Comparison of ENCODE assay signal across 28 cellular contexts in genomic region chr12:12406762-12407161, GRCh38. TPM values are rescaled to one million over a fixed set of nuclear protein-coding genes. Genes with fewer than 3 reads are reported as not detected.
DNase-seq lines count a peak whose midpoint lies in the region; ATAC-seq and TF ChIP-seq lines count a peak whose summit lies in the region.
"Had no signal": no experiment of that assay in that cellular context is flagged by ENCODE, and none has a peak within 500 bp of the region (broad histone marks: within the 10 kb centered on the region; RNA-seq: fewer than 3 reads in every experiment).

No MANE protein-coding gene starts in this region.

- no peak overlapping the region for H3K4me3 Mint-ChIP-seq in GM23338
- H3K4me3 Mint-ChIP-seq in stimulated activated effector memory CD8-positive, alpha-beta T cell treated with anti-CD3 and anti-CD28 coated beads, Interleukin-12 subunit alpha, Interleukin-12 subunit beta, amount 100 ng/mL, for 72 hours = no peak overlapping the region
- H3K4me3 Mint-ChIP-seq in CD4-positive, alpha-beta T cell = no peak overlapping the region
- H3K4me3 Mint-ChIP-seq: activated CD8-positive, alpha-beta T cell treated with anti-CD3 and anti-CD28 coated beads for 36 hours; activated naive CD8-positive, alpha-beta T cell treated with anti-CD3 and anti-CD28 coated beads for 36 hours; stimulated activated naive CD8-positive, alpha-beta T cell treated with anti-CD3 and anti-CD28 coated beads, Interleukin-15, Interleukin-2, amounts not matched to agents 100 ng/mL and 50 ng/mL, for 24 hours had no signal

- H4K20me1 ChIP-seq in GM23338 (replicated peaks; ENCODE audit: insufficient read depth) = no peaks in the 10 kb centered on the region
- H4K20me1 ChIP-seq: BLaER1 treated with 17β-estradiol and CSF1 and Interleukin-3, amounts not matched to agents 10 nM and 100 nM had no signal

- H3K79me2 ChIP-seq in GM23338 (replicated peaks; ENCODE audit: insufficient read depth) = no peaks in the 10 kb centered on the region

- H3K9me2 ChIP-seq in GM23338 (ENCODE audit: insufficient read depth) = no peaks in the 10 kb centered on the region

- intact Hi-C loops in left lung (cut with DNase I) = no loop called here
- intact Hi-C loops in CD4-positive, alpha-beta T cell (cut with DNase I, micrococcal nuclease) = no loop called here

- peak overlapping the region; percentile 70; the same call in 1 of the 2 replicates for H3K27ac ChIP-seq in C4-2B
- H3K27ac ChIP-seq in GM23338 (ENCODE audit: low read depth) = no peak overlapping the region
- H3K27ac ChIP-seq in left lung = peak overlapping the region; percentile 38 to 53
- H3K27ac ChIP-seq in CD4-positive, alpha-beta T cell (ENCODE audit: low read depth, low read length) = no peak overlapping the region
- H3K27ac ChIP-seq: BLaER1 treated with 17β-estradiol and CSF1 and Interleukin-3, amounts not matched to agents 10 nM and 100 nM; psoas muscle; SK-N-MC; tibial artery had no signal

- H3K27ac Mint-ChIP-seq in GM23338 = peak overlapping the region; percentile 55; the same call in 1 of the 2 replicates
- peak overlapping the region; percentile 30 for H3K27ac Mint-ChIP-seq in stimulated activated effector memory CD8-positive, alpha-beta T cell treated with anti-CD3 and anti-CD28 coated beads, Interleukin-12 subunit alpha, Interleukin-12 subunit beta, amount 100 ng/mL, for 72 hours
- no peak overlapping the region for H3K27ac Mint-ChIP-seq in CD4-positive, alpha-beta T cell
- H3K27ac Mint-ChIP-seq: activated CD8-positive, alpha-beta T cell treated with anti-CD3 and anti-CD28 coated beads for 36 hours; activated naive CD8-positive, alpha-beta T cell treated with anti-CD3 and anti-CD28 coated beads for 36 hours; stimulated activated naive CD8-positive, alpha-beta T cell treated with anti-CD3 and anti-CD28 coated beads, Interleukin-15, Interleukin-2, amounts not matched to agents 100 ng/mL and 50 ng/mL, for 24 hours had no signal

- H3K27me3 ChIP-seq in GM23338 (ENCODE audit: insufficient read depth) (no peaks in the 10 kb centered on the region), left lung (no peaks in the 10 kb centered on the region)
- no peaks in the 10 kb centered on the region for H3K27me3 ChIP-seq in CD4-positive, alpha-beta T cell (ENCODE audit: control insufficient read depth, insufficient read depth, low read length)
- H3K27me3 ChIP-seq: BLaER1 treated with 17β-estradiol and CSF1 and Interleukin-3, amounts not matched to agents 10 nM and 100 nM; MG63; tibial artery had no signal

- ATAC-seq in GM23338 (no peak), left lung (no peak), HG02678 (IDR thresholded peaks at IDR 0.05; ENCODE audit: unreplicated experiment) (no peak)
- ATAC-seq in stimulated activated effector memory CD8-positive, alpha-beta T cell treated with anti-CD3 and anti-CD28 coated beads, Interleukin-12 subunit alpha, Interleukin-12 subunit beta, amount 100 ng/mL, for 72 hours = no peak
- ATAC-seq in CD4-positive, alpha-beta T cell (ENCODE audit: poor library complexity) = no peak
- ATAC-seq: activated CD8-positive, alpha-beta T cell treated with anti-CD3 and anti-CD28 coated beads for 36 hours; K562; psoas muscle had no signal

- H3K36me3 Mint-ChIP-seq in GM23338 (ENCODE audit: low read depth) = peaks cover 13% of the 10 kb centered on the region
- no peaks in the 10 kb centered on the region for H3K36me3 Mint-ChIP-seq in stimulated activated effector memory CD8-positive, alpha-beta T cell treated with anti-CD3 and anti-CD28 coated beads, Interleukin-12 subunit alpha, Interleukin-12 subunit beta, amount 100 ng/mL, for 72 hours
- peaks cover 40% of the 10 kb centered on the region for H3K36me3 Mint-ChIP-seq in CD4-positive, alpha-beta T cell (ENCODE audit: low read depth)

- no peak for DNase-seq in GM23338 (ENCODE audit: low spot score)
- DNase-seq in left lung = no peak
- DNase-seq in stimulated activated effector memory CD8-positive, alpha-beta T cell treated with anti-CD3 and anti-CD28 coated beads, Interleukin-12 subunit alpha, Interleukin-12 subunit beta, amount 100 ng/mL, for 72 hours (ENCODE audit: low spot score in 2 of 2) = no peak
- no peak for DNase-seq in cortex of kidney (lab: John Stamatoyannopoulos, UW)
- no peak for DNase-seq in CD4-positive, alpha-beta T cell
- DNase-seq: activated CD4-positive, alpha-beta T cell treated with anti-CD3 and anti-CD28 coated beads for 1 hour; activated CD8-positive, alpha-beta T cell treated with anti-CD3 and anti-CD28 coated beads for 36 hours; activated effector memory CD4-positive, alpha-beta T cell treated with anti-CD3 and anti-CD28 coated beads, Interleukin-2, amount 50 U/mL, for 16 hours; activated naive CD8-positive, alpha-beta T cell treated with anti-CD3 and anti-CD28 coated beads for 36 hours; activated T-cell treated with anti-CD3 and anti-CD28 coated beads for 4 hours; central memory CD4-positive, alpha-beta T cell; EL; mesenchymal stem cell; MG63; NCI-H1105 treated with DMSO at 0.1 percent for 48 hours; NCI-H2029; NCI-H345; NCI-H774; psoas muscle; stimulated activated CD4-positive, alpha-beta T cell treated with anti-CD3 and anti-CD28 coated beads, Interleukin-15, amount 100 ng/mL, for 24 hours; tibial artery had no signal

- H3K9me3 ChIP-seq in left lung = no peaks in the 10 kb centered on the region
- no peaks in the 10 kb centered on the region for H3K9me3 ChIP-seq in CD4-positive, alpha-beta T cell (ENCODE audit: control insufficient read depth, low read length)
- H3K9me3 ChIP-seq: MG63, psoas muscle, tibial artery had no signal

- peaks cover 9% of the 10 kb centered on the region; the same call in 1 of the 3 replicates for H3K4me1 Mint-ChIP-seq in GM23338
- H3K4me1 Mint-ChIP-seq in stimulated activated effector memory CD8-positive, alpha-beta T cell treated with anti-CD3 and anti-CD28 coated beads, Interleukin-12 subunit alpha, Interleukin-12 subunit beta, amount 100 ng/mL, for 72 hours = peaks cover 21% of the 10 kb centered on the region
- H3K4me1 Mint-ChIP-seq in CD4-positive, alpha-beta T cell (ENCODE audit: low read depth) = peaks cover 56% of the 10 kb centered on the region

- peaks cover 2% of the 10 kb centered on the region for H3K27me3 Mint-ChIP-seq in GM23338 (ENCODE audit: insufficient read depth, low read depth, poor library complexity)
- H3K27me3 Mint-ChIP-seq in CD4-positive, alpha-beta T cell = no peaks in the 10 kb centered on the region
- H3K27me3 Mint-ChIP-seq: activated CD8-positive, alpha-beta T cell treated with anti-CD3 and anti-CD28 coated beads for 36 hours; activated naive CD8-positive, alpha-beta T cell treated with anti-CD3 and anti-CD28 coated beads for 36 hours; stimulated activated naive CD8-positive, alpha-beta T cell treated with anti-CD3 and anti-CD28 coated beads, Interleukin-15, Interleukin-2, amounts not matched to agents 100 ng/mL and 50 ng/mL, for 24 hours had no signal

- H2AFZ ChIP-seq in GM23338 = no peak overlapping the region

- H3K4me1 ChIP-seq in GM23338 (ENCODE audit: insufficient read depth) (no peaks in the 10 kb centered on the region; the same call in 1 of the 2 replicates), left lung (peaks cover 5 to 29% of the 10 kb centered on the region in 2 donors)
- H3K4me1 ChIP-seq: psoas muscle had no signal

- TF ChIP-seq CTCF in C4-2B (conservative IDR thresholded peaks at IDR 0.05) (no peak), GM23338 (conservative IDR thresholded peaks at IDR 0.05; ENCODE audit: low read depth in 2 of 2) (no peak), left lung (IDR thresholded peaks at IDR 0.05) (no peak)
- TF ChIP-seq CTCF in CD4-positive, alpha-beta T cell (IDR thresholded peaks at IDR 0.05) = no peak

- CTCF ChIA-PET in CD4-positive, alpha-beta T cell (lab: Charles Lee) = interaction anchor here (2.0 kb wide), 1 partner anchor 27 kb away, joined by 4 read pairs; no protein-coding TSS in a partner anchor

- no peaks in the 10 kb centered on the region for H3F3A ChIP-seq in GM23338 (replicated peaks; ENCODE audit: low read depth)

- POLR2A ChIA-PET in CD4-positive, alpha-beta T cell (lab: Charles Lee) = no interaction called here

- H3K4me3 ChIP-seq in GM23338 (no peak overlapping the region), left lung (no peak overlapping the region)
- H3K4me3 ChIP-seq: BLaER1 treated with 17β-estradiol and CSF1 and Interleukin-3, amounts not matched to agents 10 nM and 100 nM; K562; MG63; psoas muscle; SK-N-MC; tibial artery had no signal

- no peaks in the 10 kb centered on the region for H3K36me3 ChIP-seq in GM23338 (ENCODE audit: insufficient read depth)
- H3K36me3 ChIP-seq in left lung = no peaks in the 10 kb centered on the region
- H3K36me3 ChIP-seq: MG63, tibial artery had no signal

- H3K4me2 ChIP-seq in GM23338 = no peak overlapping the region

- peaks cover 7% of the 10 kb centered on the region; the same call in 2 of the 3 replicates for H3K9me3 Mint-ChIP-seq in GM23338
- no peaks in the 10 kb centered on the region for H3K9me3 Mint-ChIP-seq in stimulated activated effector memory CD8-positive, alpha-beta T cell treated with anti-CD3 and anti-CD28 coated beads, Interleukin-12 subunit alpha, Interleukin-12 subunit beta, amount 100 ng/mL, for 72 hours
- H3K9me3 Mint-ChIP-seq in CD4-positive, alpha-beta T cell = peaks cover 3% of the 10 kb centered on the region
- H3K9me3 Mint-ChIP-seq: activated CD8-positive, alpha-beta T cell treated with anti-CD3 and anti-CD28 coated beads for 36 hours; stimulated activated naive CD8-positive, alpha-beta T cell treated with anti-CD3 and anti-CD28 coated beads, Interleukin-15, Interleukin-2, amounts not matched to agents 100 ng/mL and 50 ng/mL, for 24 hours had no signal

TF ChIP-seq in GM23338, 12 proteins besides CTCF, POLR2A, EP300 and RAD21 (continues in another document):
- TF ChIP-seq NANOG (IDR thresholded peaks at IDR 0.05; ENCODE audit: borderline replicate concordance) = no peak

RNA-seq across cellular contexts. Expression of gene BORCS5, which starts 49.9 kb away (rescaled TPM):
- 12.6 and 13.7 TPM in 2 replicates for total RNA-seq in GM23338 (2014; rRNA removed; shearing (Covaris generic))
- 11.3 and 14.5 TPM in 2 replicates for polyA plus RNA-seq in GM23338 (2016; fragmentation: Nextera tagmentation; extraction: Ambion mirVana)
- total RNA-seq in left lung = 10 to 100 TPM in 1 of 2 donors, 1 to 10 TPM in 1; 9.0 to 13.5 TPM
- total RNA-seq in CD4-positive, alpha-beta T cell = 10 to 100 TPM; 36.4 to 39.3 TPM

RNA-seq across cellular contexts. Expression of gene MANSC1, which starts 56.7 kb away (rescaled TPM):
- 4.0 and 5.1 TPM in 2 replicates for total RNA-seq in GM23338 (2014; rRNA removed; shearing (Covaris generic))
- 4.4 and 5.8 TPM in 2 replicates for polyA plus RNA-seq in GM23338 (2016; fragmentation: Nextera tagmentation; extraction: Ambion mirVana)
- total RNA-seq in left lung = 10 to 100 TPM; 24.7 to 30.1 TPM
- under 1 TPM; 0.33 to 0.45 TPM for total RNA-seq in CD4-positive, alpha-beta T cell
- total RNA-seq: OCI-LY7 had no signal

Comparison
In these comparisons a context has a peak if more than half of its experiments do, and no peak if none do; other contexts are left out.
1. H3K27ac ChIP-seq: peak in C4-2B (single experiment) and left lung (2 of 2); none in GM23338 (single experiment) and CD4-positive, alpha-beta T cell (single experiment).